Comparison of ENCODE assay signal across 15 cellular contexts in the genomic region with DNA sequence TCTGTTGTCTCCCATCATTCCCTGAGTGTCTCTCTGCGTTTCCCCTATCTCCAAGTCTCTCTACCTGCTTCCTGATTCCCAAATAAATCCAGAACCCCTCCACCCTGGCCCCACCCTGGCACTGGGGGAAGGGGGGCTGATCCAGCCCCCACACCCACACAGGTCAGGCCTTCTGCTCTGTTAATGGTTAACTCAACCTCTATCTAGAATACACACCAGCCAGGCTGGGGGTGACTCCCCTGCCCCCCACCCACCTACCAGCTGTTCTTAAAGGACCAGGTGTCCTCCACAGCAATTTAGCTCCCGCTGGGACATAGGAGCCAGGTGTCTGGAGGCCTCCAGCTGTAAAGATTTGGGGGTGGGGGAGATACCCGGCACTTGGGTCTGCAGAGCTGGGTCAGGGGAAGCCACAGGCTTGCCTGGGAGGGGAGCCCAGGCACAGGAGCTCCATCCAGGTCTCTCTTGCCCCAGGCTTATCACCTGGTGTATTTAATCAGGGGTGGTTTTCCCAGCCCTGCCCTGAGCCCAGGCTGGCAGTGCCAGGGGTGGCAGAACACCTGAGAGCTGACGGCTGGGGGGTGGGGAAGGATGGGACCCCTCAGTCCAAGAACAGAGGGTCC. TPM values are rescaled to one million over a fixed set of nuclear protein-coding genes. Genes with fewer than 3 reads are reported as not detected.
DNase-seq lines count a peak whose midpoint lies in the region; ATAC-seq, FAIRE-seq and TF ChIP-seq lines count a peak whose summit lies in the region.
"Had no signal": no experiment of that assay in that cellular context is flagged by ENCODE, and none has a peak within 500 bp of the region (broad histone marks: within the 10 kb centered on the region; RNA-seq: fewer than 3 reads in every experiment).

No MANE protein-coding gene starts in this region.

- peak overlapping the region; percentile 95 for H2BK15ac ChIP-seq in H1 (ENCODE audit: low read length)

- 28% methylated on average over 4 of the region's 4 CpGs; no CpG with 5 or more reads in 1 of the 2 experiments for WGBS in H1 (ENCODE audit: extremely low coverage in 1 of 2, insufficient coverage in 1 of 2, insufficient read length in 1 of 2, insufficient replicate concordance in 2 of 2, low coverage in 1 of 2, low lambda C conversion rate in 2 of 2, missing lambda C conversion rate in 1 of 2), 2 experiments

- peaks cover 11% of the 10 kb centered on the region; the same call in 1 of the 2 replicates for H3K23me2 ChIP-seq in H1 (ENCODE audit: low read depth, low read length)

- no peak for TF ChIP-seq CTCF in H1 (IDR thresholded peaks at IDR 0.05; ENCODE audit: control extremely low read depth in 1 of 3, insufficient read depth in 1 of 3, low read depth in 1 of 3, low read length in 3 of 3)

- peak overlapping the region; percentile 25 for H4K5ac ChIP-seq in H1 (ENCODE audit: insufficient read length, low read depth, low read length)

- H2BK120ac ChIP-seq in H1 (replicated peaks; ENCODE audit: low read depth, low read length) = peak overlapping the region; percentile 11

- FAIRE-seq in H1 (lab: Jason Lieb, UNC) = no peak

- H3K4me1 ChIP-seq in H1 (replicated peaks in 1 of 4; ENCODE audit: control insufficient read depth in 3 of 4, insufficient read depth in 4 of 4, low read length in 3 of 4) = peaks cover 6 to 29% (median 21%) of the 10 kb centered on the region in 4 experiments
- peaks cover 71% of the 10 kb centered on the region for H3K4me1 ChIP-seq in mucosa of stomach (ENCODE audit: control insufficient read depth, insufficient read depth, low read length)

- no peaks in the 10 kb centered on the region for H3K9me3 ChIP-seq in H1 (ENCODE audit: insufficient read depth in 2 of 2, low read depth in 1 of 2, low read length in 1 of 2)
- no peaks in the 10 kb centered on the region for H3K9me3 ChIP-seq in mucosa of stomach (ENCODE audit: control insufficient read depth, low read length)
- H3K9me3 ChIP-seq: thoracic aorta had no signal

- peak overlapping the region; percentile 98 for H3K4ac ChIP-seq in H1 (replicated peaks; ENCODE audit: insufficient read length, low read depth, low read length)

- peak overlapping the region; percentile 89 for H2AK5ac ChIP-seq in H1 (ENCODE audit: low read depth, low read length)

- H3K4me3 ChIP-seq in H1 (ENCODE audit: extremely low read depth in 1 of 4, insufficient read depth in 2 of 4, low read depth in 3 of 4, low read length in 4 of 4) (peak overlapping the region; percentile 19 to 59 (median 48); a peak in 5 of 8 replicates), mucosa of stomach (ENCODE audit: low read length) (peak overlapping the region; percentile 64)

- H2BK20ac ChIP-seq in H1 (ENCODE audit: low read length) = peak overlapping the region; percentile 91; the same call in 1 of the 2 replicates

- H3K56ac ChIP-seq in H1 (replicated peaks; ENCODE audit: insufficient read length, low read depth, low read length) = no peak overlapping the region

- POLR2A ChIA-PET in H1 (lab: Charles Lee; ENCODE audit: partially characterized antibody) = interaction anchor here (0.8 to 9.8 kb wide), 9 partner anchors 10 to 112 kb away, joined by 3 to 277 read pairs (median 4); a partner anchor contains a TSS

- H3K79me2 ChIP-seq in H1 (ENCODE audit: control insufficient read depth in 1 of 2, insufficient read depth in 2 of 2, low read length in 2 of 2) = no peaks in the 10 kb centered on the region; a peak in 1 of 4 replicates

- no peak for TF ChIP-seq POLR2A in H1 (IDR thresholded peaks at IDR 0.05; ENCODE audit: control extremely low read depth in 1 of 2, low read depth in 2 of 2, low read length in 2 of 2)

- no peak for TF ChIP-seq EP300 in Ishikawa (IDR thresholded peaks at IDR 0.05; ENCODE audit: borderline replicate concordance)
- peak in 1 of 2 experiments; percentile 71; a peak in 1 of 3 replicates for TF ChIP-seq EP300 in H1 (IDR thresholded peaks at IDR 0.05; ENCODE audit: borderline replicate concordance in 1 of 2, low read depth in 2 of 2, low read length in 2 of 2)

- no peak overlapping the region for H2AFZ ChIP-seq in H1 (ENCODE audit: low read length)

- TF ChIP-seq RAD21 in Ishikawa (IDR thresholded peaks at IDR 0.05; ENCODE audit: low read depth) (no peak), H1 (IDR thresholded peaks at IDR 0.05 in 1 of 2, conservative IDR thresholded peaks at IDR 0.05 in 1 of 2; ENCODE audit: low read depth in 2 of 2, low read length in 2 of 2) (no peak)

- H2BK12ac ChIP-seq in H1 (ENCODE audit: low read depth, low read length) = peak overlapping the region; percentile 89; the same call in 1 of the 2 replicates

- H4K20me1 ChIP-seq in H1 (replicated peaks in 1 of 2; ENCODE audit: control insufficient read depth in 1 of 2, insufficient read depth in 2 of 2, low read length in 2 of 2) = peaks cover 3 to 16% of the 10 kb centered on the region in 2 experiments

- CTCF ChIA-PET in H1 (lab: Charles Lee; ENCODE audit: partially characterized antibody) = interaction anchor here (0.8 to 10.7 kb wide), 18 partner anchors 10 to 202 kb away, joined by 3 to 208 read pairs (median 4); a partner anchor contains a TSS

- 0 out of 2 replicates have a peak, but pooled peaks cover 5% of the 10 kb centered on the region for H3K79me1 ChIP-seq in H1 (ENCODE audit: low read depth, low read length)

- H3K27me3 ChIP-seq in H1 (replicated peaks in 1 of 4; ENCODE audit: control insufficient read depth in 3 of 4, extremely low read depth in 1 of 4, insufficient read depth in 3 of 4, low read length in 3 of 4) = no peaks in the 10 kb centered on the region
- no peaks in the 10 kb centered on the region for H3K27me3 ChIP-seq in mucosa of stomach (ENCODE audit: control insufficient read depth, insufficient read depth, low read length)

- ATAC-seq in GM21526 (IDR thresholded peaks at IDR 0.05; ENCODE audit: low FRiP score, unreplicated experiment) = no peak
- ATAC-seq: CD8-positive, alpha-beta T cell had no signal

- no peak overlapping the region for H3K14ac ChIP-seq in H1 (ENCODE audit: insufficient read length)

- peak overlapping the region; percentile 90; the same call in 1 of the 2 replicates for H2BK5ac ChIP-seq in H1 (ENCODE audit: low read depth, low read length)

- peak overlapping the region; percentile 81 for H3K18ac ChIP-seq in H1 (ENCODE audit: extremely low read depth, low read length)

- DNase-seq in COLO668 (lab: John Stamatoyannopoulos, UW; ENCODE audit: unreplicated experiment) = peak; percentile 90
- peak in 1 of 2 experiments; percentile 67 for DNase-seq in H1 (ENCODE audit: low read depth in 1 of 2, low spot score in 2 of 2)
- DNase-seq in putamen (ENCODE audit: low spot score) = no peak
- DNase-seq in NCI-H1092 (lab: John Stamatoyannopoulos, UW) = no peak
- DNase-seq in NCI-H2196 treated with DMSO at 0.1 percent for 48 hours (lab: John Stamatoyannopoulos, UW; ENCODE audit: unreplicated experiment) = no peak
- DNase-seq: activated CD8-positive, alpha-beta memory T cell treated with anti-CD3 and anti-CD28 coated beads, Interleukin-2, amount 50 U/mL, for 4 hours; CD8-positive, alpha-beta T cell; NCI-H1694 treated with DMSO at 0.1 percent for 48 hours had no signal

- peak overlapping the region; percentile 37; the same call in 1 of the 2 replicates for H3K27ac ChIP-seq in H1 (ENCODE audit: low read depth, low read length)
- H3K27ac ChIP-seq: thoracic aorta had no signal

- peak overlapping the region; percentile 22; the same call in 1 of the 2 replicates for H4K8ac ChIP-seq in H1 (ENCODE audit: extremely low read depth, insufficient read depth, low read length)

- H3K23ac ChIP-seq in H1 (ENCODE audit: insufficient read length) = no peak overlapping the region

- H3K9ac ChIP-seq in H1 (replicated peaks in 1 of 4; ENCODE audit: extremely low read depth in 1 of 4, low read depth in 3 of 4, low read length in 3 of 4) (peak overlapping the region in 1 of 4 experiments; percentile 20; a peak in 2 of 7 replicates), mucosa of stomach (ENCODE audit: low read length) (peak overlapping the region; percentile 78)

- H4K91ac ChIP-seq in H1 (replicated peaks; ENCODE audit: insufficient read length, low read length) = peak overlapping the region; percentile 96

- peak overlapping the region; percentile 78 to 83 for H3K4me2 ChIP-seq in H1 (ENCODE audit: insufficient read depth in 1 of 2, low read depth in 2 of 2, low read length in 2 of 2)

- peaks cover 0 to 7% (median 0%) of the 10 kb centered on the region in 4 experiments; a peak in 1 of 8 replicates for H3K36me3 ChIP-seq in H1 (ENCODE audit: control insufficient read depth in 2 of 4, insufficient read depth in 4 of 4, low read length in 3 of 4)
- no peaks in the 10 kb centered on the region for H3K36me3 ChIP-seq in mucosa of stomach (ENCODE audit: control insufficient read depth, insufficient read depth, low read length)

RNA-seq across cellular contexts. Expression of a gene that starts 3.9 kb away (rescaled TPM):
- total RNA-seq in H1 (2021; fragmentation: NEBNext Ultra II Directional; extraction: Animal tissue kit (Norgen Biotek cat#: 25700)) = 24.4 and 25.3 TPM in 2 replicates
- polyA plus RNA-seq in H1 (2011; rRNA removed) = 12.1 and 22.1 TPM in 2 replicates
- polyA plus RNA-seq in H1 (2011; cell fraction: cytosol; rRNA removed) = 14.9 TPM
- 16.2 TPM for polyA plus RNA-seq in H1 (2011; cell fraction: nucleus; rRNA removed)
- 9.9 to 15.9 TPM (median 13.9 TPM) in 4 replicates for polyA plus RNA-seq in H1 (2012, experiment 1 of 2)
- polyA plus RNA-seq in H1 (2012, experiment 2 of 2) = 14.7 TPM
- 9.6 TPM for polyA plus RNA-seq in H1 (2013, experiment 1 of 2)
- polyA plus RNA-seq in H1 (2013, experiment 2 of 2) = 8.2 TPM
- polyA minus RNA-seq in H1 (2011; rRNA and poly(A)+ RNA removed) = 4.6 and 5.9 TPM in 2 replicates
- 15.4 TPM for polyA minus RNA-seq in H1 (2011; cell fraction: cytosol; rRNA and poly(A)+ RNA removed)
- 19.1 TPM for polyA minus RNA-seq in H1 (2011; cell fraction: nucleus; rRNA and poly(A)+ RNA removed)

RNA-seq across cellular contexts. Expression of a gene that starts 17.9 kb away (rescaled TPM):
- total RNA-seq in H1 (2021; fragmentation: NEBNext Ultra II Directional; extraction: Animal tissue kit (Norgen Biotek cat#: 25700)) = 20.2 and 21.7 TPM in 2 replicates
- 40.1 and 49.1 TPM in 2 replicates for polyA plus RNA-seq in H1 (2011; rRNA removed)
- polyA plus RNA-seq in H1 (2011; cell fraction: cytosol; rRNA removed) = 30.1 TPM
- polyA plus RNA-seq in H1 (2011; cell fraction: nucleus; rRNA removed) = 21.8 TPM
- 15.5 to 25.3 TPM (median 20.3 TPM) in 4 replicates for polyA plus RNA-seq in H1 (2012, experiment 1 of 2)
- 27.4 TPM for polyA plus RNA-seq in H1 (2012, experiment 2 of 2)
- 12.7 TPM for polyA plus RNA-seq in H1 (2013, experiment 1 of 2)
- 12.4 TPM for polyA plus RNA-seq in H1 (2013, experiment 2 of 2)
- polyA minus RNA-seq in H1 (2011; rRNA and poly(A)+ RNA removed) = 32.3 and 37.8 TPM in 2 replicates
- polyA minus RNA-seq in H1 (2011; cell fraction: cytosol; rRNA and poly(A)+ RNA removed) = 11.7 TPM
- 12.9 TPM for polyA minus RNA-seq in H1 (2011; cell fraction: nucleus; rRNA and poly(A)+ RNA removed)
- total RNA-seq: bronchial epithelial cell; CD8-positive, alpha-beta T cell; myocyte; T-helper 2 cell treated with Interferon-gamma antibody and Interleukin-4, amounts not matched to agents 100 ng/mL and 5 ng/mL, for 36 hours; thoracic aorta had no signal

RNA-seq across cellular contexts. Expression of a gene that starts 19.1 kb away (rescaled TPM):
- total RNA-seq in H1 (2021; fragmentation: NEBNext Ultra II Directional; extraction: Animal tissue kit (Norgen Biotek cat#: 25700)) = 81.5 and 93.6 TPM in 2 replicates
- polyA plus RNA-seq in H1 (2011; rRNA removed) = 99.5 and 142 TPM in 2 replicates
- 82.5 TPM for polyA plus RNA-seq in H1 (2011; cell fraction: cytosol; rRNA removed)
- 217 TPM for polyA plus RNA-seq in H1 (2011; cell fraction: nucleus; rRNA removed)
- 87.2 to 105 TPM (median 88.9 TPM) in 4 replicates for polyA plus RNA-seq in H1 (2012, experiment 1 of 2)
- polyA plus RNA-seq in H1 (2012, experiment 2 of 2) = 66.3 TPM
- polyA plus RNA-seq in H1 (2013, experiment 1 of 2) = 57.3 TPM
- polyA plus RNA-seq in H1 (2013, experiment 2 of 2) = 50.3 TPM
- 121 and 131 TPM in 2 replicates for polyA minus RNA-seq in H1 (2011; rRNA and poly(A)+ RNA removed)
- 65.9 TPM for polyA minus RNA-seq in H1 (2011; cell fraction: cytosol; rRNA and poly(A)+ RNA removed)
- 67.6 TPM for polyA minus RNA-seq in H1 (2011; cell fraction: nucleus; rRNA and poly(A)+ RNA removed)

RNA-seq across cellular contexts. Expression of a gene that starts 20.4 kb away (rescaled TPM):
- total RNA-seq in H1 (2021; fragmentation: NEBNext Ultra II Directional; extraction: Animal tissue kit (Norgen Biotek cat#: 25700)) = 11.1 and 12.6 TPM in 2 replicates
- polyA plus RNA-seq in H1 (2011; rRNA removed) = 3.2 and 5.8 TPM in 2 replicates
- 2.2 TPM for polyA plus RNA-seq in H1 (2011; cell fraction: cytosol; rRNA removed)
- polyA plus RNA-seq in H1 (2011; cell fraction: nucleus; rRNA removed) = 6.4 TPM
- polyA plus RNA-seq in H1 (2012, experiment 1 of 2) = 7.3 to 9.2 TPM (median 8.6 TPM) in 4 replicates
- 5.3 TPM for polyA plus RNA-seq in H1 (2012, experiment 2 of 2)
- 10.5 TPM for polyA plus RNA-seq in H1 (2013, experiment 1 of 2)
- polyA plus RNA-seq in H1 (2013, experiment 2 of 2) = 10.1 TPM
- polyA minus RNA-seq in H1 (2011; rRNA and poly(A)+ RNA removed) = 0.54 and 0.79 TPM in 2 replicates
- polyA minus RNA-seq in H1 (2011; cell fraction: cytosol; rRNA and poly(A)+ RNA removed) = 2.7 TPM
- polyA minus RNA-seq in H1 (2011; cell fraction: nucleus; rRNA and poly(A)+ RNA removed) = 1.6 TPM

RNA-seq across cellular contexts. Expression of a gene that starts 32.6 kb away (rescaled TPM):
- not detected in 2 replicates for total RNA-seq in H1 (2021; fragmentation: NEBNext Ultra II Directional; extraction: Animal tissue kit (Norgen Biotek cat#: 25700))
- polyA plus RNA-seq in H1 (2011; rRNA removed) = 0.20 and 0.24 TPM in 2 replicates
- polyA plus RNA-seq in H1 (2011; cell fraction: cytosol; rRNA removed) = 0.09 TPM
- 0.56 TPM for polyA plus RNA-seq in H1 (2011; cell fraction: nucleus; rRNA removed)
- 0.13 to 0.17 TPM in 2 of 4 replicates, not detected in the others for polyA plus RNA-seq in H1 (2012, experiment 1 of 2)
- polyA plus RNA-seq in H1 (2012, experiment 2 of 2) = not detected
- polyA plus RNA-seq in H1 (2013, experiment 1 of 2) = 0.10 TPM
- polyA plus RNA-seq in H1 (2013, experiment 2 of 2) = 0.06 TPM
- polyA minus RNA-seq in H1 (2011; rRNA and poly(A)+ RNA removed) = not detected in 2 replicates
- not detected for polyA minus RNA-seq in H1 (2011; cell fraction: cytosol; rRNA and poly(A)+ RNA removed)
- not detected for polyA minus RNA-seq in H1 (2011; cell fraction: nucleus; rRNA and poly(A)+ RNA removed)
- total RNA-seq: bronchial epithelial cell; CD8-positive, alpha-beta T cell; myocyte; T-helper 2 cell treated with Interferon-gamma antibody and Interleukin-4, amounts not matched to agents 100 ng/mL and 5 ng/mL, for 36 hours; thoracic aorta had no signal
